ENCODE assay signal across 11 cellular contexts in genomic region chr13:105920375-105920774, GRCh38.
DNase-seq lines count a peak whose midpoint lies in the region; TF ChIP-seq lines count a peak whose summit lies in the region.
"Had no signal": no experiment of that assay in that cellular context is flagged by ENCODE, and none has a peak within 500 bp of the region (broad histone marks: within the 10 kb centered on the region; RNA-seq: fewer than 3 reads in every experiment).

No MANE protein-coding gene starts in this region.

- H3K27me3 Mint-ChIP-seq in activated T-helper 2 cell treated with anti-CD3 and anti-CD28 coated beads, Interferon-gamma antibody, Interleukin-2, Interleukin-4, amounts not matched to agents 10 μg/mL and 5 μg/mL and 100 μg/mL, durations not matched to agents 14 hours and 24 hours and 36 hours (ENCODE audit: low read depth): no peaks in the 10 kb centered on the region

- H3K4me3 ChIP-seq in AG10803 (ENCODE audit: low read length): no peak overlapping the region
- H3K4me3 ChIP-seq: heart right ventricle had no signal

- H3K27ac Mint-ChIP-seq in activated T-helper 2 cell treated with anti-CD3 and anti-CD28 coated beads, Interferon-gamma antibody, Interleukin-2, Interleukin-4, amounts not matched to agents 10 μg/mL and 5 μg/mL and 100 μg/mL, durations not matched to agents 14 hours and 24 hours and 36 hours: no peak overlapping the region
- H3K27ac Mint-ChIP-seq: activated T-helper 1 cell treated with anti-CD3 and anti-CD28 coated beads, Interleukin-12 subunit alpha, Interleukin-12 subunit beta, Interleukin-2, Interleukin-4 antibody, amounts not matched to agents 30 ng/mL and 10 ng/mL and 1 ng/mL, durations not matched to agents 14 hours and 24 hours and 36 hours had no signal

- H3K9me3 Mint-ChIP-seq in activated T-helper 2 cell treated with anti-CD3 and anti-CD28 coated beads, Interferon-gamma antibody, Interleukin-2, Interleukin-4, amounts not matched to agents 10 μg/mL and 5 μg/mL and 100 μg/mL, durations not matched to agents 14 hours and 24 hours and 36 hours: no peaks in the 10 kb centered on the region
- H3K9me3 Mint-ChIP-seq: activated T-helper 1 cell treated with anti-CD3 and anti-CD28 coated beads, Interleukin-12 subunit alpha, Interleukin-12 subunit beta, Interleukin-2, Interleukin-4 antibody, amounts not matched to agents 30 ng/mL and 10 ng/mL and 1 ng/mL, durations not matched to agents 14 hours and 24 hours and 36 hours had no signal

- H3K4me3 Mint-ChIP-seq in activated T-helper 2 cell treated with anti-CD3 and anti-CD28 coated beads, Interferon-gamma antibody, Interleukin-2, Interleukin-4, amounts not matched to agents 10 μg/mL and 5 μg/mL and 100 μg/mL, durations not matched to agents 14 hours and 24 hours and 36 hours (ENCODE audit: low read depth): no peak overlapping the region
- H3K4me3 Mint-ChIP-seq: activated T-helper 1 cell treated with anti-CD3 and anti-CD28 coated beads, Interleukin-12 subunit alpha, Interleukin-12 subunit beta, Interleukin-2, Interleukin-4 antibody, amounts not matched to agents 30 ng/mL and 10 ng/mL and 1 ng/mL, durations not matched to agents 14 hours and 24 hours and 36 hours had no signal

- DNase-seq in AG10803 (ENCODE audit: low read depth): peak; percentile 56
- DNase-seq in MV-4-11 (lab: John Stamatoyannopoulos, UW): peak; percentile 96
- DNase-seq in amniotic epithelial cell (ENCODE audit: low read depth): peak; percentile 80
- peak; percentile 94 for DNase-seq in iris pigment epithelial cell (ENCODE audit: low read depth)
- no peak for DNase-seq in activated T-helper 2 cell treated with anti-CD3 and anti-CD28 coated beads, Interferon-gamma antibody, Interleukin-2, Interleukin-4, amounts not matched to agents 10 μg/mL and 5 μg/mL and 100 μg/mL, durations not matched to agents 14 hours and 24 hours and 36 hours (ENCODE audit: low spot score)
- DNase-seq in KG1 (lab: John Stamatoyannopoulos, UW): no peak
- DNase-seq in HuH-7.5 (ENCODE audit: low spot score): no peak
- DNase-seq in ureter (ENCODE audit: low spot score): no peak
- DNase-seq: heart right ventricle, NCI-H1105 had no signal

- H3K4me1 Mint-ChIP-seq in activated T-helper 2 cell treated with anti-CD3 and anti-CD28 coated beads, Interferon-gamma antibody, Interleukin-2, Interleukin-4, amounts not matched to agents 10 μg/mL and 5 μg/mL and 100 μg/mL, durations not matched to agents 14 hours and 24 hours and 36 hours (ENCODE audit: low read depth): no peaks in the 10 kb centered on the region

- no peaks in the 10 kb centered on the region for H3K36me3 Mint-ChIP-seq in activated T-helper 2 cell treated with anti-CD3 and anti-CD28 coated beads, Interferon-gamma antibody, Interleukin-2, Interleukin-4, amounts not matched to agents 10 μg/mL and 5 μg/mL and 100 μg/mL, durations not matched to agents 14 hours and 24 hours and 36 hours (ENCODE audit: low read depth)

- intact Hi-C loops in activated T-helper 2 cell treated with anti-CD3 and anti-CD28 coated beads, Interferon-gamma antibody, Interleukin-2, Interleukin-4, amounts not matched to agents 10 μg/mL and 5 μg/mL and 100 μg/mL, durations not matched to agents 14 hours and 24 hours and 36 hours (cut with micrococcal nuclease): no loop called here

- no peak for TF ChIP-seq CTCF in AG10803 (conservative IDR thresholded peaks at IDR 0.05; ENCODE audit: low read length)

Comparison
In these comparisons a context has a peak if more than half of its experiments do, and no peak if none do; other contexts are left out.
1. DNase-seq: peak in AG10803 (single experiment), MV-4-11 (single experiment), amniotic epithelial cell (single experiment) and iris pigment epithelial cell (single experiment); none in activated T-helper 2 cell treated with anti-CD3 and anti-CD28 coated beads, Interferon-gamma antibody, Interleukin-2, Interleukin-4, amounts not matched to agents 10 μg/mL and 5 μg/mL and 100 μg/mL, durations not matched to agents 14 hours and 24 hours and 36 hours (single experiment), KG1 (single experiment), HuH-7.5 (single experiment) and ureter (single experiment).